In the genomic region with DNA sequence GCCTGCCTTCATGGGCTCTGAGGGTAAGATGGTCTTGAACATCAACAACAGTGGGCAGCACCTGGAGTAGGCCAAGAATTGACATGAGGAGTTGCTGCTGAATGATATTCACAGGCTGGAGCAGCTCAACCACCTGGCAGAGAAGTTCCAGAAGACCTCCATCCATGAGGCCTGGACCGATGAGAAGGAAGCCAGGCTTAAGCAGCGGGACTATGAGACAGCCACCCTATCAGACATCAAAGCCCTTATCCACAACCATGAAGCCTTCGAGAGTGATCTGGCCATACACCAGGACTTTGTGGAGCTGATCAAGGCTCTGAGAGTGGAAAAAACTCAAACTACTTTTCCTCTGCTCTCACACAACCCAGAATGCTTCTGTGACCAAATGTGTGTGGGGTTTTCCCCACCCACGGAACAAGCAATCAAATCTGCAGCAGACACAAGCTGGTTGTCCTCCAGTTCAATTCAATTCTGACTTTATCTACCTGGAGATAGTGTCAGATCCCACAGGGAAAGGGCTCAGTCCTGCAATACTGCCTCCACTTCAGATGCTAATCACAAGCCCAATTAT, we compare ENCODE assay signal across 1 cellular context.
TF ChIP-seq lines count a peak whose summit lies in the region.

No MANE protein-coding gene starts in this region.

TF ChIP-seq in GM12878, 131 proteins besides CTCF, POLR2A, EP300 and RAD21:
- TF ChIP-seq EGR1 (IDR thresholded peaks at IDR 0.05; ENCODE audit: borderline replicate concordance in 1 of 2, low read depth in 2 of 2, low read length in 2 of 2) (peak in 1 of 2 experiments; percentile 92; a peak in 2 of 3 replicates), WRNIP1 (IDR thresholded peaks at IDR 0.05; ENCODE audit: borderline replicate concordance, low read depth, low read length) (no peak), MTA2 (IDR thresholded peaks at IDR 0.05; ENCODE audit: low read depth) (no peak)
TF ChIP-seq in GM12878: peak in this region for 1.
